Comparison of ENCODE assay signal across 8 cellular contexts in genomic region chr3:181712505-181713299, GRCh38. TPM values are rescaled to one million over a fixed set of nuclear protein-coding genes. Genes with fewer than 3 reads are reported as not detected.
DNase-seq lines count a peak whose midpoint lies in the region; ATAC-seq and TF ChIP-seq lines count a peak whose summit lies in the region.

No MANE protein-coding gene starts in this region.

- peaks cover 10 to 50% of the 10 kb centered on the region in 2 donors for H3K36me3 ChIP-seq in neuronal stem cell (replicated peaks in 1 of 2; ENCODE audit: control insufficient read depth in 2 of 2, insufficient read depth in 2 of 2, low read length in 2 of 2)

- peak overlapping the region; percentile 95 to 98 for H3K4me3 ChIP-seq in neuronal stem cell (ENCODE audit: low read length in 2 of 2)

- peak overlapping the region; percentile 76 for H3K4ac ChIP-seq in neuronal stem cell (ENCODE audit: low read length)

- peaks cover 2% of the 10 kb centered on the region for H3K79me1 ChIP-seq in neuronal stem cell (ENCODE audit: low read depth, low read length)

- peak overlapping the region; percentile 99 for H3K14ac ChIP-seq in neuronal stem cell (ENCODE audit: low read length)

- H2BK5ac ChIP-seq in neuronal stem cell (ENCODE audit: low read length): peak overlapping the region; percentile 100

- H2BK15ac ChIP-seq in neuronal stem cell (ENCODE audit: low read length): no peak overlapping the region

- H3K27me3 Mint-ChIP-seq in Calu3 (ENCODE audit: unreplicated experiment): no peaks in the 10 kb centered on the region
- peaks cover 64% of the 10 kb centered on the region for H3K27me3 Mint-ChIP-seq in dendritic cell treated with granulocyte-macrophage colony-stimulating factor and Interleukin-4, amounts not matched to agents 40 ng/mL and 50 ng/mL, for 4 days
- H3K27me3 Mint-ChIP-seq in activated CD8-positive, alpha-beta memory T cell treated with anti-CD3 and anti-CD28 coated beads, Interleukin-2, amount 10 ng/mL, durations not matched to agents 7 days and 5 days: peaks cover 75% of the 10 kb centered on the region

- no peak overlapping the region for H2AFZ ChIP-seq in neuronal stem cell (ENCODE audit: low read length)

- H3K23ac ChIP-seq in neuronal stem cell (ENCODE audit: low read depth, low read length, poor library complexity): peak overlapping the region; percentile 96

- H2BK12ac ChIP-seq in neuronal stem cell (ENCODE audit: low read length): peak overlapping the region; percentile 90

- H2BK120ac ChIP-seq in neuronal stem cell (ENCODE audit: low read depth, low read length): peak overlapping the region; percentile 87

- CTCF ChIA-PET in Calu3 (lab: Charles Lee): interaction anchor here (0.6 kb wide), 1 partner anchor 227 kb away, joined by 4 read pairs; no protein-coding TSS in a partner anchor
- CTCF ChIA-PET in activated CD8-positive, alpha-beta memory T cell treated with anti-CD3 and anti-CD28 coated beads, Interleukin-2, amount 10 ng/mL, durations not matched to agents 7 days and 5 days (lab: Charles Lee): interaction anchor here (2.0 kb wide), 1 partner anchor 11 kb away, joined by 13 read pairs; no protein-coding TSS in a partner anchor

- H2AK5ac ChIP-seq in neuronal stem cell (ENCODE audit: low read depth, low read length): peak overlapping the region; percentile 94

- peak overlapping the region; percentile 36 for H3K4me3 Mint-ChIP-seq in Calu3 (ENCODE audit: low read depth, unreplicated experiment)
- H3K4me3 Mint-ChIP-seq in dendritic cell treated with granulocyte-macrophage colony-stimulating factor and Interleukin-4, amounts not matched to agents 40 ng/mL and 50 ng/mL, for 4 days: peak overlapping the region; percentile 24
- no peak overlapping the region for H3K4me3 Mint-ChIP-seq in activated CD8-positive, alpha-beta memory T cell treated with anti-CD3 and anti-CD28 coated beads, Interleukin-2, amount 10 ng/mL, durations not matched to agents 7 days and 5 days

- no peak overlapping the region for H3K27ac Mint-ChIP-seq in Calu3 (ENCODE audit: unreplicated experiment)
- no peak overlapping the region for H3K27ac Mint-ChIP-seq in dendritic cell treated with granulocyte-macrophage colony-stimulating factor and Interleukin-4, amounts not matched to agents 40 ng/mL and 50 ng/mL, for 4 days
- H3K27ac Mint-ChIP-seq in activated CD8-positive, alpha-beta memory T cell treated with anti-CD3 and anti-CD28 coated beads, Interleukin-2, amount 10 ng/mL, durations not matched to agents 7 days and 5 days: no peak overlapping the region

- H4K91ac ChIP-seq in neuronal stem cell (ENCODE audit: low read depth, low read length, poor library complexity): no peak overlapping the region

- H3K36me3 Mint-ChIP-seq in Calu3 (ENCODE audit: insufficient read depth, unreplicated experiment): peaks cover 5% of the 10 kb centered on the region
- no peaks in the 10 kb centered on the region for H3K36me3 Mint-ChIP-seq in dendritic cell treated with granulocyte-macrophage colony-stimulating factor and Interleukin-4, amounts not matched to agents 40 ng/mL and 50 ng/mL, for 4 days (ENCODE audit: low read depth)
- H3K36me3 Mint-ChIP-seq in activated CD8-positive, alpha-beta memory T cell treated with anti-CD3 and anti-CD28 coated beads, Interleukin-2, amount 10 ng/mL, durations not matched to agents 7 days and 5 days: no peaks in the 10 kb centered on the region

- no peaks in the 10 kb centered on the region for H3K9me3 ChIP-seq in neuronal stem cell (replicated peaks in 1 of 2; ENCODE audit: control insufficient read depth in 2 of 2, insufficient read depth in 1 of 2, low read depth in 1 of 2, low read length in 2 of 2)

- H3K18ac ChIP-seq in neuronal stem cell (ENCODE audit: low read length): peak overlapping the region; percentile 99

- TF ChIP-seq CTCF in Calu3 (IDR thresholded peaks at IDR 0.05; ENCODE audit: unreplicated experiment): no peak

- peak overlapping the region; percentile 100 for H3K9ac ChIP-seq in neuronal stem cell (ENCODE audit: low read depth, low read length, poor library complexity)

- WGBS in neuronal stem cell (ENCODE audit: extremely low coverage in 2 of 2, insufficient read length in 2 of 2, insufficient replicate concordance in 1 of 2), 2 donors: no CpG with 5 or more reads among the region's 70 CpGs

- peaks cover 0 to 21% of the 10 kb centered on the region in 2 donors for H3K4me1 ChIP-seq in neuronal stem cell (ENCODE audit: control insufficient read depth in 2 of 2, insufficient read depth in 1 of 2, low read depth in 1 of 2, low read length in 2 of 2)

- peak overlapping the region; percentile 25 for H3K4me2 ChIP-seq in neuronal stem cell (ENCODE audit: insufficient read depth, low read length, poor library complexity, severe bottlenecking)

- peak overlapping the region; percentile 95 for H3K27ac ChIP-seq in neuronal stem cell (replicated peaks; ENCODE audit: low read length)

- no TSS peak for BruUV-seq in Calu3 (replicated peaks; lab: Mats Ljungman, UMichigan)

- no peak for DNase-seq in Calu3
- peak; percentile 61 for DNase-seq in NCI-H2227 (lab: John Stamatoyannopoulos, UW; ENCODE audit: unreplicated experiment)
- no peak for DNase-seq in neuronal stem cell (ENCODE audit: low spot score)
- DNase-seq in activated CD8-positive, alpha-beta memory T cell treated with anti-CD3 and anti-CD28 coated beads, Interleukin-2, amount 10 ng/mL, durations not matched to agents 7 days and 5 days: no peak
- no peak for DNase-seq in NCI-H2029 (lab: John Stamatoyannopoulos, UW)

- intact Hi-C loops in Calu3 (cut with micrococcal nuclease; ENCODE audit: unreplicated experiment): no loop called here
- intact Hi-C loops in dendritic cell treated with granulocyte-macrophage colony-stimulating factor and Interleukin-4, amounts not matched to agents 40 ng/mL and 50 ng/mL, for 4 days (cut with micrococcal nuclease): no loop called here

- H3K4me1 Mint-ChIP-seq in Calu3 (ENCODE audit: low read depth, unreplicated experiment): peaks cover 27% of the 10 kb centered on the region
- peaks cover 21% of the 10 kb centered on the region for H3K4me1 Mint-ChIP-seq in dendritic cell treated with granulocyte-macrophage colony-stimulating factor and Interleukin-4, amounts not matched to agents 40 ng/mL and 50 ng/mL, for 4 days (ENCODE audit: low read depth)
- H3K4me1 Mint-ChIP-seq in activated CD8-positive, alpha-beta memory T cell treated with anti-CD3 and anti-CD28 coated beads, Interleukin-2, amount 10 ng/mL, durations not matched to agents 7 days and 5 days: peaks cover 4% of the 10 kb centered on the region

- ATAC-seq in HG03095 (IDR thresholded peaks at IDR 0.05; ENCODE audit: unreplicated experiment) (no peak), HG02852 (IDR thresholded peaks at IDR 0.05; ENCODE audit: unreplicated experiment) (no peak)
- no peak for ATAC-seq in activated CD8-positive, alpha-beta memory T cell treated with anti-CD3 and anti-CD28 coated beads, Interleukin-2, amount 10 ng/mL, durations not matched to agents 7 days and 5 days

- no peak overlapping the region for H4K8ac ChIP-seq in neuronal stem cell (ENCODE audit: low read depth, low read length)

- H3K9me3 Mint-ChIP-seq in Calu3 (ENCODE audit: low read depth, unreplicated experiment): no peaks in the 10 kb centered on the region
- no peaks in the 10 kb centered on the region for H3K9me3 Mint-ChIP-seq in dendritic cell treated with granulocyte-macrophage colony-stimulating factor and Interleukin-4, amounts not matched to agents 40 ng/mL and 50 ng/mL, for 4 days
- no peaks in the 10 kb centered on the region for H3K9me3 Mint-ChIP-seq in activated CD8-positive, alpha-beta memory T cell treated with anti-CD3 and anti-CD28 coated beads, Interleukin-2, amount 10 ng/mL, durations not matched to agents 7 days and 5 days (ENCODE audit: low read depth)

- H3K27me3 ChIP-seq in neuronal stem cell (ENCODE audit: control insufficient read depth in 3 of 3, insufficient read depth in 3 of 3, low read depth in 1 of 3, low read length in 3 of 3): no peaks in the 10 kb centered on the region

RNA-seq across cellular contexts. Expression of gene SOX2, which starts 1.0 kb away (rescaled TPM):
- 0.19 and 0.39 TPM in 2 replicates for total RNA-seq in Calu3 (2022)
- polyA plus RNA-seq in neuronal stem cell (2013, experiment 1 of 2): 589 TPM
- polyA plus RNA-seq in neuronal stem cell (2013, experiment 2 of 2): 620 TPM
- not detected for total RNA-seq in activated CD8-positive, alpha-beta memory T cell treated with anti-CD3 and anti-CD28 coated beads, Interleukin-2, amount 10 ng/mL, durations not matched to agents 7 days and 5 days
